Comparison of ENCODE assay signal across 8 cellular contexts in genomic region chr1:40980453-40981121, GRCh38. TPM values are rescaled to one million over a fixed set of nuclear protein-coding genes. Genes with fewer than 3 reads are reported as not detected.
DNase-seq lines count a peak whose midpoint lies in the region; TF ChIP-seq lines count a peak whose summit lies in the region.

No MANE protein-coding gene starts in this region.

- H3K79me2 ChIP-seq in GM23248 (ENCODE audit: insufficient read depth), result peaks cover 52% of the 10 kb centered on the region
- H3K79me2 ChIP-seq in osteoblast (ENCODE audit: insufficient read depth, low read length), result peaks cover 62% of the 10 kb centered on the region

- H3K9me3 ChIP-seq in GM23248 (ENCODE audit: low read depth), result no peaks in the 10 kb centered on the region
- no peaks in the 10 kb centered on the region for H3K9me3 ChIP-seq in esophagus muscularis mucosa
- no peaks in the 10 kb centered on the region for H3K9me3 ChIP-seq in osteoblast (ENCODE audit: low read depth, low read length)
- H3K9me3 ChIP-seq in transverse colon, result no peaks in the 10 kb centered on the region

- H3K36me3 ChIP-seq in GM23248 (ENCODE audit: low read depth) (peaks cover 11% of the 10 kb centered on the region), esophagus muscularis mucosa (peaks cover 7 to 20% (median 11%) of the 10 kb centered on the region in 4 donors), osteoblast (ENCODE audit: insufficient read depth, low read length) (peaks cover 18% of the 10 kb centered on the region), transverse colon (peaks cover 0 to under 1% (median 0%) of the 10 kb centered on the region in 4 donors)

- WGBS in GM23248 (ENCODE audit: low coverage in 1 of 2, low lambda C conversion rate in 2 of 2, missing lambda C conversion rate in 2 of 2), 2 experiments, result 40 to 56% methylated on average over 18 to 24 of the region's 27 CpGs
- WGBS in esophagus muscularis mucosa, result 47% methylated on average over 13 of the region's 27 CpGs
- WGBS in transverse colon (ENCODE audit: low coverage in 1 of 2), 2 donors, result 20 to 32% methylated on average over 13 to 25 of the region's 27 CpGs

- H2AFZ ChIP-seq in GM23248 (peak overlapping the region; percentile 87), osteoblast (ENCODE audit: low read length) (no peak overlapping the region)

- peak overlapping the region; percentile 84 for H3K4me3 ChIP-seq in GM23248
- H3K4me3 ChIP-seq in esophagus muscularis mucosa, result peak overlapping the region; percentile 65 to 80 (median 68)
- H3K4me3 ChIP-seq in osteoblast (ENCODE audit: insufficient read depth, low read length), result peak overlapping the region; percentile 80
- H3K4me3 ChIP-seq in transverse colon, result peak overlapping the region; percentile 59 to 76 (median 68)

- TF ChIP-seq EP300 in esophagus muscularis mucosa (IDR thresholded peaks at IDR 0.05) (no peak), transverse colon (IDR thresholded peaks at IDR 0.05; ENCODE audit: low read depth) (no peak)

- no peaks in the 10 kb centered on the region for H4K20me1 ChIP-seq in GM23248 (ENCODE audit: insufficient read depth)
- H4K20me1 ChIP-seq in osteoblast (ENCODE audit: insufficient read depth, low read length), result peaks cover 13% of the 10 kb centered on the region

- H3K27ac ChIP-seq in GM23248 (peak overlapping the region; percentile 87), esophagus muscularis mucosa (replicated peaks in 1 of 4) (peak overlapping the region; percentile 91 to 96 (median 94)), osteoblast (ENCODE audit: low read depth, low read length) (peak overlapping the region; percentile 89), transverse colon (peak overlapping the region; percentile 81 to 98 (median 94))

- H3K27me3 ChIP-seq in GM23248 (replicated peaks; ENCODE audit: insufficient read depth) (no peaks in the 10 kb centered on the region), esophagus muscularis mucosa (no peaks in the 10 kb centered on the region), osteoblast (ENCODE audit: insufficient read depth, low read length) (no peaks in the 10 kb centered on the region), transverse colon (no peaks in the 10 kb centered on the region)

- peak overlapping the region; percentile 83 for H3K9ac ChIP-seq in GM23248

- H3K4me2 ChIP-seq in GM23248 (ENCODE audit: unreplicated experiment), result peak overlapping the region; percentile 74
- H3K4me2 ChIP-seq in osteoblast (ENCODE audit: insufficient read depth, low read length), result peak overlapping the region; percentile 90

- peak; percentile 46 for DNase-seq in Caki2 (ENCODE audit: low read depth)
- peak; percentile 46 for DNase-seq in GM23248
- peak; percentile 97 for DNase-seq in NCI-H748 treated with DMSO at 0.1 percent for 48 hours (lab: John Stamatoyannopoulos, UW)
- peak; percentile 40 for DNase-seq in activated T-cell treated with anti-CD3 and anti-CD28 coated beads for 4 hours
- no peak for DNase-seq in esophagus muscularis mucosa (ENCODE audit: extremely low spot score)
- DNase-seq in osteoblast (ENCODE audit: insufficient read length, low spot score, missing footprints), result no peak
- peak; percentile 21 for DNase-seq in transverse colon
- no peak for DNase-seq in NCI-H1048 (lab: John Stamatoyannopoulos, UW)

- peaks cover 51% of the 10 kb centered on the region for H3F3A ChIP-seq in GM23248 (ENCODE audit: insufficient read depth)

- intact Hi-C loops in esophagus muscularis mucosa (cut with DNase I) (no loop called here), transverse colon (cut with DNase I; ENCODE audit: low total_unique reads) (loop anchor here (5.0 kb wide), 1 partner anchor 1183 kb away; no protein-coding TSS in a partner anchor)

- H3K4me1 ChIP-seq in GM23248 (ENCODE audit: insufficient read depth) (peaks cover 45% of the 10 kb centered on the region), esophagus muscularis mucosa (peaks cover 16 to 71% (median 58%) of the 10 kb centered on the region in 4 donors), osteoblast (ENCODE audit: insufficient read depth, low read length) (peaks cover 51% of the 10 kb centered on the region), transverse colon (peaks cover 10 to 37% (median 21%) of the 10 kb centered on the region in 4 donors)

- TF ChIP-seq POLR2A in esophagus muscularis mucosa (IDR thresholded peaks at IDR 0.05; ENCODE audit: low read depth) (no peak), transverse colon (IDR thresholded peaks at IDR 0.05) (no peak)

- TF ChIP-seq CTCF in esophagus muscularis mucosa (IDR thresholded peaks at IDR 0.05) (no peak), osteoblast (IDR thresholded peaks at IDR 0.05; ENCODE audit: extremely low read depth, low read depth, low read length) (no peak), transverse colon (IDR thresholded peaks at IDR 0.05) (no peak)

- no peaks in the 10 kb centered on the region for H3K9me2 ChIP-seq in GM23248 (ENCODE audit: insufficient read depth)

- in situ Hi-C loops in Caki2 (cut with HindIII; ENCODE audit: low pct_unique_long_range_greater_than_20kb, low sequenced_read_pairs) (no loop called here), GM23248 (cut with MboI) (no loop called here), transverse colon (cut with MboI; ENCODE audit: low pct_ligation_motif_present in 1 of 4, low pct_unique_long_range_greater_than_20kb in 1 of 4, low sequenced_read_pairs in 3 of 4) (no loop called here)

RNA-seq across cellular contexts. Expression of gene CTPS1, which starts 1.1 kb away (rescaled TPM):
- 31.7 and 43.6 TPM in 2 replicates for total RNA-seq in Caki2 (2014; rRNA removed; shearing (Covaris generic); ENCODE audit: low replicate concordance)
- 19.8 and 20.9 TPM in 2 replicates for total RNA-seq in GM23248 (2014; rRNA removed; shearing (Covaris generic))
- 29.0 and 30.3 TPM in 2 replicates for polyA plus RNA-seq in GM23248 (2016; fragmentation: Nextera tagmentation; extraction: Ambion mirVana)
- total RNA-seq in esophagus muscularis mucosa (10 to 100 TPM; 26.6 to 38.6 (median 32.7) TPM), osteoblast (16.5 and 19.2 TPM in 2 replicates), transverse colon (10 to 100 TPM in 3 of 4 donors, 1 to 10 TPM in 1; 6.3 to 32.2 (median 19.7) TPM)

RNA-seq across cellular contexts. Expression of gene SLFNL1, which starts 40.9 kb away (rescaled TPM):
- total RNA-seq in Caki2 (2014; rRNA removed; shearing (Covaris generic); ENCODE audit: low replicate concordance), result not detected in 2 replicates
- 0.11 TPM in 1 of 2 replicates, not detected in the other for total RNA-seq in GM23248 (2014; rRNA removed; shearing (Covaris generic))
- polyA plus RNA-seq in GM23248 (2016; fragmentation: Nextera tagmentation; extraction: Ambion mirVana), result 0.21 TPM in 1 of 2 replicates, not detected in the other
- total RNA-seq in esophagus muscularis mucosa (under 1 TPM; 0.17 to 0.52 (median 0.47) TPM), osteoblast (0.59 and 0.72 TPM in 2 replicates), transverse colon (1 to 10 TPM in 2 of 4 donors, under 1 TPM in 1, not detected in 1; 0.55 to 3.0 (median 1.3) TPM)

Comparison
In these comparisons a context has a peak if more than half of its experiments do, and no peak if none do; other contexts are left out.
1. DNase-seq: peak in Caki2 (single experiment), GM23248 (single experiment), NCI-H748 treated with DMSO at 0.1 percent for 48 hours (single experiment), activated T-cell treated with anti-CD3 and anti-CD28 coated beads for 4 hours (single experiment) and transverse colon (single experiment); none in esophagus muscularis mucosa (single experiment), osteoblast (single experiment) and NCI-H1048 (single experiment).
2. Peak in every context shown above with its lines, with median percentiles within 50 percentile points of each other: H3K27ac ChIP-seq and H3K4me3 ChIP-seq.